1 cellular context compared by ENCODE assay signal in genomic region chr6:44676246-44676790, GRCh38.
TF ChIP-seq lines count a peak whose summit lies in the region.

No MANE protein-coding gene starts in this region.

TF ChIP-seq in H1, 55 proteins besides CTCF, POLR2A, EP300 and RAD21:
- TF ChIP-seq CHD2 (IDR thresholded peaks at IDR 0.05; ENCODE audit: low read length), result no peak
